11 cellular contexts compared by ENCODE assay signal in genomic region chr21:38297193-38297592, GRCh38. TPM values are rescaled to one million over a fixed set of nuclear protein-coding genes. Genes with fewer than 3 reads are reported as not detected.
DNase-seq lines count a peak whose midpoint lies in the region; ATAC-seq, FAIRE-seq and TF ChIP-seq lines count a peak whose summit lies in the region.
"Had no signal": no experiment of that assay in that cellular context is flagged by ENCODE, and none has a peak within 500 bp of the region (broad histone marks: within the 10 kb centered on the region; RNA-seq: fewer than 3 reads in every experiment).

No MANE protein-coding gene starts in this region.

- RAD21 ChIA-PET in GM12878 (lab: Charles Lee; ENCODE audit: unreplicated experiment): no interaction called here

- H3K36me3 ChIP-seq in GM12878 (ENCODE audit: control insufficient read depth in 2 of 2, insufficient read depth in 2 of 2, low read length in 1 of 2) (no peaks in the 10 kb centered on the region), left lung (peaks cover 0 to 34% of the 10 kb centered on the region in 2 donors), upper lobe of right lung (no peaks in the 10 kb centered on the region)

- ATAC-seq in GM12878 (peak; percentile 67), left lung (peak; percentile 36), upper lobe of right lung (peak; percentile 38), HG03097 (IDR thresholded peaks at IDR 0.05; ENCODE audit: low FRiP score, unreplicated experiment) (no peak), GM21528 (IDR thresholded peaks at IDR 0.05; ENCODE audit: low FRiP score, unreplicated experiment) (no peak)

- H3K4me2 ChIP-seq in GM12878 (ENCODE audit: control insufficient read depth, insufficient read depth): no peak overlapping the region

- no peak for TF ChIP-seq POLR2A in GM12878 (IDR thresholded peaks at IDR 0.05; ENCODE audit: low read depth, low read length)

- BruUV-seq in GM12878 (replicated peaks; lab: Mats Ljungman, UMichigan): no TSS peak

- in situ Hi-C loops in GM12878 (cut with MboI): no loop called here

- peak; percentile 18 for DNase-seq in NCI-H510A treated with DMSO at 0.1 percent for 48 hours (lab: John Stamatoyannopoulos, UW)
- no peak for DNase-seq in NCI-H510A (lab: John Stamatoyannopoulos, UW)
- DNase-seq in GM12878 (ENCODE audit: low read depth, low spot score): no peak
- DNase-seq in left lung: no peak
- DNase-seq in upper lobe of right lung: no peak
- DNase-seq in DMS153 (lab: John Stamatoyannopoulos, UW): no peak
- DNase-seq: activated T-cell treated with anti-CD3 and anti-CD28 coated beads, Interleukin-2, amount 50 U/mL, for 1 hour had no signal

- no peak overlapping the region for H2AFZ ChIP-seq in GM12878 (ENCODE audit: control insufficient read depth, low read depth, low read length)

- H4K20me1 ChIP-seq in GM12878 (ENCODE audit: control insufficient read depth, insufficient read depth): no peaks in the 10 kb centered on the region

- no peak overlapping the region for H3K27ac ChIP-seq in GM12878 (ENCODE audit: control insufficient read depth, insufficient read depth)
- peak overlapping the region; percentile 54 to 84 for H3K27ac ChIP-seq in left lung
- H3K27ac ChIP-seq in upper lobe of right lung: peak overlapping the region; percentile 59

- H3K4me1 ChIP-seq in GM12878 (ENCODE audit: control insufficient read depth, insufficient read depth, low read length) (no peaks in the 10 kb centered on the region), left lung (peaks cover 41 to 99% of the 10 kb centered on the region in 2 donors), upper lobe of right lung (peaks cover 55% of the 10 kb centered on the region)

- H3K4me3 ChIP-seq in GM12878: no peak overlapping the region
- H3K4me3 ChIP-seq in left lung: peak overlapping the region in 1 of 2 donors; percentile 13
- no peak overlapping the region for H3K4me3 ChIP-seq in upper lobe of right lung

- intact Hi-C loops in GM12878 (cut with micrococcal nuclease; ENCODE audit: unreplicated experiment) (no loop called here), left lung (cut with DNase I) (no loop called here), upper lobe of right lung (cut with DNase I) (no loop called here)

- CTCF ChIA-PET in GM12878 (lab: Yijun Ruan, JAX): no interaction called here

- H3K27me3 ChIP-seq in GM12878 (replicated peaks in 1 of 2; ENCODE audit: control insufficient read depth in 2 of 2, insufficient read depth in 2 of 2, low read length in 1 of 2): no peaks in the 10 kb centered on the region
- H3K27me3 ChIP-seq in left lung: no peaks in the 10 kb centered on the region
- no peaks in the 10 kb centered on the region for H3K27me3 ChIP-seq in upper lobe of right lung

- no peaks in the 10 kb centered on the region for H3K9me3 ChIP-seq in GM12878 (replicated peaks; ENCODE audit: control insufficient read depth, insufficient read depth, low read length)
- H3K9me3 ChIP-seq in left lung: no peaks in the 10 kb centered on the region
- no peaks in the 10 kb centered on the region for H3K9me3 ChIP-seq in upper lobe of right lung

- SMC1A ChIA-PET in GM12878 (lab: Charles Lee; ENCODE audit: uncharacterized antibody, unreplicated experiment): no interaction called here

- no peaks in the 10 kb centered on the region for H3K79me2 ChIP-seq in GM12878 (ENCODE audit: control insufficient read depth, insufficient read depth, low read length)

- FAIRE-seq in GM12878 (lab: Jason Lieb, UNC): no peak

- TF ChIP-seq EP300 in GM12878 (IDR thresholded peaks at IDR 0.05; ENCODE audit: borderline replicate concordance in 1 of 2, control insufficient read depth in 1 of 2, low read depth in 2 of 2, low read length in 2 of 2): no peak

- H3K9ac ChIP-seq in GM12878 (ENCODE audit: control insufficient read depth, insufficient read depth, low read length): no peak overlapping the region

- TF ChIP-seq CTCF in GM12878 (IDR thresholded peaks at IDR 0.05 in 2 of 3, conservative IDR thresholded peaks at IDR 0.05 in 1 of 3; ENCODE audit: control insufficient read depth in 2 of 3, extremely low read depth in 1 of 3, insufficient read depth in 1 of 3, low read depth in 3 of 3, low read length in 3 of 3): no peak
- no peak for TF ChIP-seq CTCF in left lung (IDR thresholded peaks at IDR 0.05)
- TF ChIP-seq CTCF in upper lobe of right lung (IDR thresholded peaks at IDR 0.05): no peak

- 24% methylated on average over 2 of the region's 2 CpGs for WGBS in GM12878 (ENCODE audit: insufficient coverage, insufficient replicate concordance, low lambda C conversion rate, missing lambda C conversion rate)

- POLR2A ChIA-PET in GM12878 (lab: Charles Lee): no interaction called here

- no peak for TF ChIP-seq RAD21 in GM12878 (IDR thresholded peaks at IDR 0.05; ENCODE audit: insufficient read depth, low read depth, low read length)

TF ChIP-seq in GM12878, 131 proteins besides CTCF, POLR2A, EP300 and RAD21:
- TF ChIP-seq ESRRA (IDR thresholded peaks at IDR 0.05; ENCODE audit: low read length) (no peak), ETV6 (conservative IDR thresholded peaks at IDR 0.05 in 1 of 2, IDR thresholded peaks at IDR 0.05 in 1 of 2; ENCODE audit: borderline replicate concordance in 1 of 2, low read depth in 1 of 2) (no peak), USF1 (IDR thresholded peaks at IDR 0.05; ENCODE audit: borderline replicate concordance, extremely low read length, insufficient read depth, low read depth, low read length) (no peak)
TF ChIP-seq in GM12878: peak in this region for 0.

RNA-seq across cellular contexts. Expression of gene KCNJ15, which starts 40.4 kb away (rescaled TPM):
- total RNA-seq in GM12878 (2013; cell fraction: nucleolus; rRNA removed): 0.33 and 0.91 TPM in 2 replicates
- total RNA-seq in GM12878 (2014; rRNA removed): not detected in 2 replicates
- total RNA-seq in GM12878 (2014; rRNA removed; fragmentation: Illumina TruSeq; extraction: Trizol): not detected in 2 replicates
- 0.46 and 0.56 TPM in 2 replicates for total RNA-seq in GM12878 (2021)
- not detected for polyA plus RNA-seq in GM12878 (2011; ENCODE audit: low read depth)
- 1.9 and 2.7 TPM in 2 replicates for polyA plus RNA-seq in GM12878 (2011; rRNA removed)
- 1.5 and 1.8 TPM in 2 replicates for polyA plus RNA-seq in GM12878 (2011; cell fraction: cytosol; rRNA removed)
- polyA plus RNA-seq in GM12878 (2011; cell fraction: nucleus; rRNA removed): 2.4 and 2.5 TPM in 2 replicates
- polyA plus RNA-seq in GM12878 (2012): 0.08 and 0.34 TPM in 2 replicates
- 0.19 TPM in 1 of 2 replicates, not detected in the other for polyA plus RNA-seq in GM12878 (2014; fragmentation: Illumina TruSeq; extraction: Trizol)
- under 1 TPM in 1 of 2 experiments, not detected in 1; 0.05 TPM for polyA plus RNA-seq in GM12878 (2014; fragmentation: Nextera tagmentation; extraction: Ambion mirVana)
- 0.16 TPM in 1 of 2 replicates, not detected in the other for polyA plus RNA-seq in GM12878 (2014; rRNA removed)
- not detected for polyA plus RNA-seq in GM12878 (2016; fragmentation: Nextera tagmentation; extraction: Ambion mirVana)
- 3.7 and 4.2 TPM in 2 replicates for polyA minus RNA-seq in GM12878 (2011; rRNA and poly(A)+ RNA removed)
- 0.40 and 1.2 TPM in 2 replicates for polyA minus RNA-seq in GM12878 (2011; cell fraction: cytosol; rRNA and poly(A)+ RNA removed)
- 0.24 and 0.57 TPM in 2 replicates for polyA minus RNA-seq in GM12878 (2011; cell fraction: nucleus; rRNA and poly(A)+ RNA removed)
- 100 to 1,000 TPM in 1 of 2 donors, 10 to 100 TPM in 1; 87.3 to 103 TPM for total RNA-seq in left lung
- 80.1 TPM for total RNA-seq in upper lobe of right lung
- total RNA-seq: A673, SK-MEL-5 had no signal

Comparison
In these comparisons a context has a peak if more than half of its experiments do, and no peak if none do; other contexts are left out.
1. ATAC-seq: peak in GM12878 (single experiment), left lung (single experiment) and upper lobe of right lung (single experiment); none in HG03097 (single experiment) and GM21528 (single experiment).
2. RNA of gene KCNJ15, which starts 40.4 kb away (total RNA-seq): 87.3 to 103 TPM in left lung and 80.1 TPM in upper lobe of right lung (single experiment); 0.33 to 0.91 TPM in GM12878; every median in the first group is over 10 times any median in the second.